In genomic region chr22:20026996-20027601, GRCh38 we compare ENCODE assay signal across 16 cellular contexts. TPM values are rescaled to one million over a fixed set of nuclear protein-coding genes. Genes with fewer than 3 reads are reported as not detected.
DNase-seq lines count a peak whose midpoint lies in the region; ATAC-seq and TF ChIP-seq lines count a peak whose summit lies in the region.
"Had no signal": no experiment of that assay in that cellular context is flagged by ENCODE, and none has a peak within 500 bp of the region (broad histone marks: within the 10 kb centered on the region; RNA-seq: fewer than 3 reads in every experiment).

No MANE protein-coding gene starts in this region.

- DNase-seq in activated naive CD4-positive, alpha-beta T cell treated with anti-CD3 and anti-CD28 coated beads for 36 hours, result peak; percentile 2
- no peak for DNase-seq in activated naive CD4-positive, alpha-beta T cell treated with anti-CD3 and anti-CD28 coated beads, Interleukin-2, amount 10 ng/mL, durations not matched to agents 7 days and 5 days
- DNase-seq in IMR-90 (no peak), glutamatergic neuron (peak; percentile 16), substantia nigra (lab: John Stamatoyannopoulos, UW) (no peak), T-helper 2 cell (no peak)
- no peak for DNase-seq in stimulated activated CD4-positive, alpha-beta T cell treated with anti-CD3 and anti-CD28 coated beads, Interleukin-4, amount 100 ng/mL, for 24 hours
- DNase-seq: 8988T, MG63, NCI-H1092, NCI-H146, NCI-H2227 treated with DMSO at 0.1 percent for 48 hours, SHP77 treated with DMSO at 0.1 percent for 48 hours had no signal

- TF ChIP-seq CTCF in IMR-90 (conservative IDR thresholded peaks at IDR 0.05; ENCODE audit: low read depth, low read length) (no peak), glutamatergic neuron (IDR thresholded peaks at IDR 0.05; ENCODE audit: partially characterized antibody, unreplicated experiment) (no peak)

- no peak for TF ChIP-seq RAD21 in IMR-90 (IDR thresholded peaks at IDR 0.05; ENCODE audit: low read length)

- 89% methylated on average over 3 of the region's 12 CpGs; no CpG with 5 or more reads in 1 of the 2 experiments for WGBS in IMR-90 (ENCODE audit: extremely low coverage in 2 of 2, insufficient read length in 1 of 2), 2 experiments

- H2AK5ac ChIP-seq in IMR-90 (ENCODE audit: low read depth, low read length), result no peak overlapping the region

- peak overlapping the region; percentile 78 for H2AK9ac ChIP-seq in IMR-90 (replicated peaks; ENCODE audit: low read depth, low read length, poor library complexity)

- no peak overlapping the region for H2BK20ac ChIP-seq in IMR-90 (ENCODE audit: low read depth, low read length)

- peaks cover 4% of the 10 kb centered on the region for H3K4me1 ChIP-seq in IMR-90 (ENCODE audit: control insufficient read depth, insufficient read depth, low read length)

- ATAC-seq in IMR-90 (ENCODE audit: low read depth) (no peak), GM19351 (IDR thresholded peaks at IDR 0.05; ENCODE audit: unreplicated experiment) (no peak)

- H3K56ac ChIP-seq in IMR-90 (ENCODE audit: extremely low read depth, insufficient read depth, low read length), result no peak overlapping the region

- intact Hi-C loops in activated naive CD4-positive, alpha-beta T cell treated with anti-CD3 and anti-CD28 coated beads for 36 hours (cut with micrococcal nuclease), result no loop called here
- intact Hi-C loops in IMR-90 (cut with micrococcal nuclease), result no loop called here

- H4K5ac ChIP-seq in IMR-90 (ENCODE audit: low read depth, low read length), result no peak overlapping the region

- H3K4ac ChIP-seq in IMR-90 (ENCODE audit: low read depth, low read length), result no peak overlapping the region

- no peak overlapping the region for H3K27ac ChIP-seq in IMR-90 (ENCODE audit: insufficient read depth, low read length)
- H3K27ac ChIP-seq in substantia nigra (ENCODE audit: low read depth, low read length, poor library complexity, severe bottlenecking), result peak overlapping the region; percentile 1
- H3K27ac ChIP-seq: C4-2B had no signal

- H3K4me3 Mint-ChIP-seq in activated naive CD4-positive, alpha-beta T cell treated with anti-CD3 and anti-CD28 coated beads for 36 hours, result no peak overlapping the region
- no peak overlapping the region for H3K4me3 Mint-ChIP-seq in activated naive CD4-positive, alpha-beta T cell treated with anti-CD3 and anti-CD28 coated beads, Interleukin-2, amount 10 ng/mL, durations not matched to agents 7 days and 5 days
- H3K4me3 Mint-ChIP-seq in glutamatergic neuron (ENCODE audit: unreplicated experiment), result no peak overlapping the region

- in situ Hi-C loops in IMR-90 (cut with MboI; ENCODE audit: low sequenced_read_pairs), result no loop called here

- no peak overlapping the region for H2BK15ac ChIP-seq in IMR-90 (ENCODE audit: low read depth, low read length)

- H3K4me2 ChIP-seq in IMR-90 (ENCODE audit: low read depth, low read length), result no peak overlapping the region

- H4K8ac ChIP-seq in IMR-90 (ENCODE audit: low read depth in 2 of 2, low read length in 2 of 2), result no peak overlapping the region

- POLR2A ChIA-PET in IMR-90 (lab: Charles Lee; ENCODE audit: unreplicated experiment), result no interaction called here

- H3K23ac ChIP-seq in IMR-90 (ENCODE audit: low read depth, low read length), result no peak overlapping the region

- peaks cover 16% of the 10 kb centered on the region for H3K36me3 ChIP-seq in IMR-90 (ENCODE audit: control insufficient read depth, insufficient read depth, low read length)
- H3K36me3 ChIP-seq: HAP-1 had no signal

- peaks cover 36% of the 10 kb centered on the region for H3K9me1 ChIP-seq in IMR-90 (ENCODE audit: insufficient read depth, low read length)

- TF ChIP-seq POLR2A in IMR-90 (IDR thresholded peaks at IDR 0.05; ENCODE audit: low read depth, low read length), result no peak

- no peak overlapping the region for H3K14ac ChIP-seq in IMR-90 (replicated peaks; ENCODE audit: low read depth, low read length)

- H4K91ac ChIP-seq in IMR-90 (ENCODE audit: insufficient read depth, low read depth, low read length), result no peak overlapping the region

- H2BK120ac ChIP-seq in IMR-90 (ENCODE audit: low read depth, low read length), result no peak overlapping the region

- no peak overlapping the region for H2AFZ ChIP-seq in IMR-90 (replicated peaks; ENCODE audit: low read length, poor library complexity)

- no peaks in the 10 kb centered on the region for H3K9me3 ChIP-seq in IMR-90 (ENCODE audit: control insufficient read depth, insufficient read depth, low read length)
- H3K9me3 ChIP-seq: HAP-1, MG63 had no signal

- no peaks in the 10 kb centered on the region for H3K27me3 Mint-ChIP-seq in activated naive CD4-positive, alpha-beta T cell treated with anti-CD3 and anti-CD28 coated beads for 36 hours (ENCODE audit: low read depth)
- H3K27me3 Mint-ChIP-seq in activated naive CD4-positive, alpha-beta T cell treated with anti-CD3 and anti-CD28 coated beads, Interleukin-2, amount 10 ng/mL, durations not matched to agents 7 days and 5 days, result no peaks in the 10 kb centered on the region
- peaks cover 2% of the 10 kb centered on the region for H3K27me3 Mint-ChIP-seq in glutamatergic neuron (ENCODE audit: unreplicated experiment)

- no TSS peak for BruUV-seq in IMR-90 (replicated peaks; lab: Mats Ljungman, UMichigan)

- no peak overlapping the region for H3K27ac Mint-ChIP-seq in activated naive CD4-positive, alpha-beta T cell treated with anti-CD3 and anti-CD28 coated beads for 36 hours
- no peak overlapping the region for H3K27ac Mint-ChIP-seq in activated naive CD4-positive, alpha-beta T cell treated with anti-CD3 and anti-CD28 coated beads, Interleukin-2, amount 10 ng/mL, durations not matched to agents 7 days and 5 days
- H3K27ac Mint-ChIP-seq in glutamatergic neuron (ENCODE audit: unreplicated experiment), result no peak overlapping the region

- H4K20me1 ChIP-seq in IMR-90 (ENCODE audit: insufficient read depth, low read length), result peaks cover 76% of the 10 kb centered on the region

- no peaks in the 10 kb centered on the region for H3K9me3 Mint-ChIP-seq in activated naive CD4-positive, alpha-beta T cell treated with anti-CD3 and anti-CD28 coated beads for 36 hours
- no peaks in the 10 kb centered on the region for H3K9me3 Mint-ChIP-seq in activated naive CD4-positive, alpha-beta T cell treated with anti-CD3 and anti-CD28 coated beads, Interleukin-2, amount 10 ng/mL, durations not matched to agents 7 days and 5 days
- peaks cover 5% of the 10 kb centered on the region for H3K9me3 Mint-ChIP-seq in glutamatergic neuron (ENCODE audit: unreplicated experiment)

- H3K79me1 ChIP-seq in IMR-90 (ENCODE audit: low read depth in 1 of 2, low read length in 2 of 2), result peaks cover 20 to 84% of the 10 kb centered on the region in 2 experiments

- CTCF ChIA-PET in activated naive CD4-positive, alpha-beta T cell treated with anti-CD3 and anti-CD28 coated beads for 36 hours (lab: Charles Lee), result interaction anchor here (1.0 to 1.3 kb wide), 2 partner anchors 43 to 55 kb away, joined by 4 read pairs; no protein-coding TSS in a partner anchor
- CTCF ChIA-PET in activated naive CD4-positive, alpha-beta T cell treated with anti-CD3 and anti-CD28 coated beads, Interleukin-2, amount 10 ng/mL, durations not matched to agents 7 days and 5 days (lab: Charles Lee), result interaction anchor here (0.9 to 1.4 kb wide), 2 partner anchors 12 to 57 kb away, joined by 3 to 4 read pairs; no protein-coding TSS in a partner anchor
- CTCF ChIA-PET in IMR-90 (lab: Yijun Ruan, JAX), result no interaction called here

- H3K36me3 Mint-ChIP-seq in activated naive CD4-positive, alpha-beta T cell treated with anti-CD3 and anti-CD28 coated beads for 36 hours (ENCODE audit: low read depth), result no peaks in the 10 kb centered on the region
- peaks cover 7% of the 10 kb centered on the region for H3K36me3 Mint-ChIP-seq in activated naive CD4-positive, alpha-beta T cell treated with anti-CD3 and anti-CD28 coated beads, Interleukin-2, amount 10 ng/mL, durations not matched to agents 7 days and 5 days
- no peaks in the 10 kb centered on the region for H3K36me3 Mint-ChIP-seq in glutamatergic neuron (ENCODE audit: unreplicated experiment)

- peaks cover 16% of the 10 kb centered on the region for H3K4me1 Mint-ChIP-seq in activated naive CD4-positive, alpha-beta T cell treated with anti-CD3 and anti-CD28 coated beads for 36 hours (ENCODE audit: low read depth)
- H3K4me1 Mint-ChIP-seq in activated naive CD4-positive, alpha-beta T cell treated with anti-CD3 and anti-CD28 coated beads, Interleukin-2, amount 10 ng/mL, durations not matched to agents 7 days and 5 days, result peaks cover 34% of the 10 kb centered on the region
- peaks cover 16% of the 10 kb centered on the region for H3K4me1 Mint-ChIP-seq in glutamatergic neuron (ENCODE audit: low read depth, unreplicated experiment)

- no peak overlapping the region for H3K18ac ChIP-seq in IMR-90 (ENCODE audit: low read depth, low read length)

- no peaks in the 10 kb centered on the region for H3K27me3 ChIP-seq in IMR-90 (ENCODE audit: control insufficient read depth, insufficient read depth, low read length)
- H3K27me3 ChIP-seq: MG63 had no signal

- H2BK5ac ChIP-seq in IMR-90 (ENCODE audit: low read depth, low read length, poor library complexity, severe bottlenecking), result no peak overlapping the region

- dilution Hi-C loops in IMR-90 (cut with HindIII; ENCODE audit: low sequenced_read_pairs, unreplicated experiment), result no loop called here

- H3K9ac ChIP-seq in IMR-90 (ENCODE audit: low read depth, low read length), result no peak overlapping the region

- no peak overlapping the region for H3K4me3 ChIP-seq in IMR-90 (ENCODE audit: insufficient read depth, low read depth, low read length)
- H3K4me3 ChIP-seq: HAP-1, MG63 had no signal

RNA-seq across cellular contexts. Expression of gene TANGO2, which starts 6.2 kb away (rescaled TPM):
- 10 to 100 TPM; 16.0 to 19.0 TPM for total RNA-seq in activated naive CD4-positive, alpha-beta T cell treated with anti-CD3 and anti-CD28 coated beads for 36 hours
- total RNA-seq in IMR-90 (2012; rRNA removed), result 60.5 and 75.1 TPM in 2 replicates
- polyA plus RNA-seq in IMR-90 (2012; rRNA removed), result 43.2 and 45.1 TPM in 2 replicates
- polyA plus RNA-seq in IMR-90 (2012; cell fraction: cytosol; rRNA removed), result 33.0 and 52.8 TPM in 2 replicates
- 45.9 and 91.8 TPM in 2 replicates for polyA plus RNA-seq in IMR-90 (2012; cell fraction: nucleus; rRNA removed; ENCODE audit: low replicate concordance)
- 31.8 TPM for total RNA-seq in glutamatergic neuron (ENCODE audit: unreplicated experiment)

RNA-seq across cellular contexts. Expression of gene ARVCF, which starts 10.5 kb away (rescaled TPM):
- total RNA-seq in activated naive CD4-positive, alpha-beta T cell treated with anti-CD3 and anti-CD28 coated beads for 36 hours, result 1 to 10 TPM; 2.0 to 2.6 TPM
- total RNA-seq in IMR-90 (2012; rRNA removed) (8.6 and 12.2 TPM in 2 replicates), glutamatergic neuron (ENCODE audit: unreplicated experiment) (119 TPM)
- 14.1 and 18.1 TPM in 2 replicates for polyA plus RNA-seq in IMR-90 (2012; rRNA removed)
- polyA plus RNA-seq in IMR-90 (2012; cell fraction: cytosol; rRNA removed), result 8.9 and 14.7 TPM in 2 replicates
- 46.1 and 149 TPM in 2 replicates for polyA plus RNA-seq in IMR-90 (2012; cell fraction: nucleus; rRNA removed; ENCODE audit: low replicate concordance)

RNA-seq across cellular contexts. Expression of gene DGCR8, which starts 52.9 kb away (rescaled TPM):
- total RNA-seq in activated naive CD4-positive, alpha-beta T cell treated with anti-CD3 and anti-CD28 coated beads for 36 hours, result 10 to 100 TPM; 29.8 to 36.5 TPM
- total RNA-seq in IMR-90 (2012; rRNA removed), result 16.7 and 22.8 TPM in 2 replicates
- polyA plus RNA-seq in IMR-90 (2012; rRNA removed), result 21.5 and 25.3 TPM in 2 replicates
- polyA plus RNA-seq in IMR-90 (2012; cell fraction: cytosol; rRNA removed), result 12.2 and 14.6 TPM in 2 replicates
- polyA plus RNA-seq in IMR-90 (2012; cell fraction: nucleus; rRNA removed; ENCODE audit: low replicate concordance), result 122 and 125 TPM in 2 replicates
- total RNA-seq in glutamatergic neuron (ENCODE audit: unreplicated experiment), result 93.1 TPM

Comparison
In these comparisons a context has a peak if more than half of its experiments do, and no peak if none do; other contexts are left out.
1. DNase-seq: peak in activated naive CD4-positive, alpha-beta T cell treated with anti-CD3 and anti-CD28 coated beads for 36 hours (single experiment) and glutamatergic neuron (single experiment); none in activated naive CD4-positive, alpha-beta T cell treated with anti-CD3 and anti-CD28 coated beads, Interleukin-2, amount 10 ng/mL, durations not matched to agents 7 days and 5 days (single experiment), IMR-90 (single experiment), substantia nigra (0 of 49), T-helper 2 cell (0 of 5) and stimulated activated CD4-positive, alpha-beta T cell treated with anti-CD3 and anti-CD28 coated beads, Interleukin-4, amount 100 ng/mL, for 24 hours (single experiment).